Comparison of ENCODE assay signal across 1 cellular context in genomic region chr9:129270205-129270604, GRCh38.
TF ChIP-seq lines count a peak whose summit lies in the region.

No MANE protein-coding gene starts in this region.

TF ChIP-seq in GM23338, 12 proteins besides CTCF, POLR2A, EP300 and RAD21 (continued from another document):
- no peak for TF ChIP-seq ZNF462 (CRISPR knock-in tag; IDR thresholded peaks at IDR 0.05)
- no peak for TF ChIP-seq JUNB (IDR thresholded peaks at IDR 0.05; ENCODE audit: unreplicated experiment)
- TF ChIP-seq STAT1 (IDR thresholded peaks at IDR 0.05; ENCODE audit: unreplicated experiment) = no peak
- TF ChIP-seq EZH2 (IDR thresholded peaks at IDR 0.05; ENCODE audit: low read depth, unreplicated experiment) = no peak
- TF ChIP-seq REST (IDR thresholded peaks at IDR 0.05; ENCODE audit: unreplicated experiment) = no peak
- no peak for TF ChIP-seq EZH2phosphoT487 (IDR thresholded peaks at IDR 0.05; ENCODE audit: unreplicated experiment)
- TF ChIP-seq ZNF331 (CRISPR knock-in tag; IDR thresholded peaks at IDR 0.05; ENCODE audit: low read depth) = no peak
TF ChIP-seq in GM23338: peak in this region for 0.
